13 cellular contexts compared by ENCODE assay signal in genomic region chr9:133781828-133782135, GRCh38. TPM values are rescaled to one million over a fixed set of nuclear protein-coding genes. Genes with fewer than 3 reads are reported as not detected.
DNase-seq lines count a peak whose midpoint lies in the region; ATAC-seq and TF ChIP-seq lines count a peak whose summit lies in the region.
"Had no signal": no experiment of that assay in that cellular context is flagged by ENCODE, and none has a peak within 500 bp of the region (broad histone marks: within the 10 kb centered on the region; RNA-seq: fewer than 3 reads in every experiment).

No MANE protein-coding gene starts in this region.

- H3K9ac ChIP-seq in endodermal cell (ENCODE audit: extremely low read depth, low read length, poor library complexity, severe bottlenecking), result no peak overlapping the region
- no peak overlapping the region for H3K9ac ChIP-seq in smooth muscle cell (ENCODE audit: low read depth)

- TF ChIP-seq CTCF in RWPE1 (conservative IDR thresholded peaks at IDR 0.05; ENCODE audit: low read depth) (no peak), endodermal cell (conservative IDR thresholded peaks at IDR 0.05) (no peak), smooth muscle cell (IDR thresholded peaks at IDR 0.05; ENCODE audit: borderline replicate concordance, insufficient read depth, poor library complexity, severe bottlenecking) (no peak), mesothelial cell of epicardium (IDR thresholded peaks at IDR 0.05; ENCODE audit: unreplicated experiment) (no peak)

- peak; percentile 15 for DNase-seq in activated CD4-positive, alpha-beta T cell treated with anti-CD3 and anti-CD28 coated beads for 48 hours
- DNase-seq in activated CD4-positive, alpha-beta T cell treated with anti-CD3 and anti-CD28 coated beads, Interleukin-2, amount 50 U/mL, for 1 hour, result no peak
- DNase-seq in RWPE1 (ENCODE audit: low spot score), result no peak
- DNase-seq in endodermal cell, result peak; percentile 26
- no peak for DNase-seq in smooth muscle cell (lab: John Stamatoyannopoulos, UW; ENCODE audit: unreplicated experiment)
- DNase-seq in mesothelial cell of epicardium (ENCODE audit: low spot score in 2 of 2, unreplicated experiment in 2 of 2), result no peak
- DNase-seq: GF-D8 had no signal

- peak overlapping the region; percentile 4 for H3K4me2 ChIP-seq in smooth muscle cell

- H3K4me1 Mint-ChIP-seq in endodermal cell, result no peaks in the 10 kb centered on the region
- H3K4me1 Mint-ChIP-seq in mesothelial cell of epicardium, result peaks cover 16% of the 10 kb centered on the region
- H3K4me1 Mint-ChIP-seq: CD8-positive, alpha-beta memory T cell had no signal

- peaks cover 7% of the 10 kb centered on the region for H3F3A ChIP-seq in smooth muscle cell (ENCODE audit: low read depth)

- no peak overlapping the region for H2AFZ ChIP-seq in smooth muscle cell (ENCODE audit: low read depth)

- H3K4me1 ChIP-seq in endodermal cell (ENCODE audit: control insufficient read depth, insufficient read depth, low read length), result no peaks in the 10 kb centered on the region
- H3K4me1 ChIP-seq in smooth muscle cell (ENCODE audit: low read depth), result no peaks in the 10 kb centered on the region
- H3K4me1 ChIP-seq: HAP-1 had no signal

- H3K9me3 ChIP-seq in endodermal cell (ENCODE audit: control insufficient read depth, low read length), result no peaks in the 10 kb centered on the region
- no peaks in the 10 kb centered on the region for H3K9me3 ChIP-seq in smooth muscle cell (replicated peaks; ENCODE audit: low read depth)
- H3K9me3 ChIP-seq: Caco-2, HAP-1 had no signal

- H3K9me3 Mint-ChIP-seq in endodermal cell, result no peaks in the 10 kb centered on the region
- H3K9me3 Mint-ChIP-seq in mesothelial cell of epicardium, result no peaks in the 10 kb centered on the region
- H3K9me3 Mint-ChIP-seq: CD8-positive, alpha-beta memory T cell had no signal

- WGBS in endodermal cell (ENCODE audit: insufficient coverage in 1 of 2, insufficient read length in 1 of 2), 2 experiments, result 93 to 94% methylated on average over 7 to 8 of the region's 10 CpGs
- WGBS in smooth muscle cell (ENCODE audit: low lambda C conversion rate), result 84% methylated on average over 10 of the region's 10 CpGs

- H3K4me3 Mint-ChIP-seq in endodermal cell, result no peak overlapping the region
- no peak overlapping the region for H3K4me3 Mint-ChIP-seq in mesothelial cell of epicardium
- H3K4me3 Mint-ChIP-seq: CD8-positive, alpha-beta memory T cell had no signal

- H3K4me3 ChIP-seq in endodermal cell (ENCODE audit: low read length), result no peak overlapping the region
- H3K4me3 ChIP-seq in smooth muscle cell, result no peak overlapping the region
- H3K4me3 ChIP-seq: HAP-1 had no signal

- peaks cover 27% of the 10 kb centered on the region for H4K20me1 ChIP-seq in smooth muscle cell (ENCODE audit: low read depth)

- H3K27me3 Mint-ChIP-seq in endodermal cell (ENCODE audit: insufficient read depth) (no peaks in the 10 kb centered on the region), mesothelial cell of epicardium (ENCODE audit: low read depth) (no peaks in the 10 kb centered on the region)

- POLR2A ChIA-PET in RWPE1 (lab: Yijun Ruan, JAX; ENCODE audit: low non-redundant PET), result no interaction called here

- no peaks in the 10 kb centered on the region for H3K79me2 ChIP-seq in smooth muscle cell (ENCODE audit: low read depth)

- peak overlapping the region; percentile 12 for H3K27ac ChIP-seq in RWPE1
- H3K27ac ChIP-seq in endodermal cell (ENCODE audit: low read depth, low read length), result no peak overlapping the region
- H3K27ac ChIP-seq in smooth muscle cell (ENCODE audit: low read depth), result no peak overlapping the region
- H3K27ac ChIP-seq: 22Rv1 had no signal

- ATAC-seq in GM21515 (IDR thresholded peaks at IDR 0.05; ENCODE audit: unreplicated experiment) (no peak), GM21526 (IDR thresholded peaks at IDR 0.05; ENCODE audit: low FRiP score, unreplicated experiment) (no peak)

- CTCF ChIA-PET in RWPE1 (lab: Yijun Ruan, JAX), result interaction anchor here (0.5 to 7.5 kb wide), 16 partner anchors 8 to 424 kb away, joined by 3 to 102 read pairs (median 6); no protein-coding TSS in a partner anchor

- H3K36me3 ChIP-seq in endodermal cell (ENCODE audit: control insufficient read depth, insufficient read depth, low read length) (peaks cover 28% of the 10 kb centered on the region), smooth muscle cell (ENCODE audit: low read depth) (no peaks in the 10 kb centered on the region)

- H3K36me3 Mint-ChIP-seq in endodermal cell (ENCODE audit: low read depth), result peaks cover 23% of the 10 kb centered on the region
- peaks cover 11% of the 10 kb centered on the region for H3K36me3 Mint-ChIP-seq in mesothelial cell of epicardium
- H3K36me3 Mint-ChIP-seq: CD8-positive, alpha-beta memory T cell had no signal

- H3K27me3 ChIP-seq in endodermal cell (ENCODE audit: control insufficient read depth, insufficient read depth, low read length, poor library complexity, severe bottlenecking), result no peaks in the 10 kb centered on the region
- H3K27me3 ChIP-seq in smooth muscle cell (ENCODE audit: low read depth), result no peaks in the 10 kb centered on the region

- H3K27ac Mint-ChIP-seq in endodermal cell (no peak overlapping the region), mesothelial cell of epicardium (no peak overlapping the region)
- H3K27ac Mint-ChIP-seq: CD8-positive, alpha-beta memory T cell had no signal

RNA-seq across cellular contexts. Expression of gene SARDH, which starts 43.6 kb away (rescaled TPM):
- 10 to 100 TPM in 1 of 2 donors, 1 to 10 TPM in 1; 8.4 to 11.2 TPM for total RNA-seq in endodermal cell
- polyA plus RNA-seq in endodermal cell (2013, experiment 1 of 2), result 6.2 TPM
- polyA plus RNA-seq in endodermal cell (2013, experiment 2 of 2), result 6.1 TPM
- total RNA-seq in smooth muscle cell, result 3.3 and 4.5 TPM in 2 replicates
- 10.1 and 11.8 TPM in 2 replicates for polyA plus RNA-seq in smooth muscle cell
- 11.8 to 13.9 TPM (median 12.9 TPM) in 3 replicates for total RNA-seq in mesothelial cell of epicardium

Comparison
In these comparisons a context has a peak if more than half of its experiments do, and no peak if none do; other contexts are left out.
1. DNase-seq: peak in activated CD4-positive, alpha-beta T cell treated with anti-CD3 and anti-CD28 coated beads for 48 hours (single experiment) and endodermal cell (single experiment); none in activated CD4-positive, alpha-beta T cell treated with anti-CD3 and anti-CD28 coated beads, Interleukin-2, amount 50 U/mL, for 1 hour (single experiment), RWPE1 (single experiment), smooth muscle cell (single experiment) and mesothelial cell of epicardium (0 of 2).